ENCODE assay signal across 14 cellular contexts in the genomic region with DNA sequence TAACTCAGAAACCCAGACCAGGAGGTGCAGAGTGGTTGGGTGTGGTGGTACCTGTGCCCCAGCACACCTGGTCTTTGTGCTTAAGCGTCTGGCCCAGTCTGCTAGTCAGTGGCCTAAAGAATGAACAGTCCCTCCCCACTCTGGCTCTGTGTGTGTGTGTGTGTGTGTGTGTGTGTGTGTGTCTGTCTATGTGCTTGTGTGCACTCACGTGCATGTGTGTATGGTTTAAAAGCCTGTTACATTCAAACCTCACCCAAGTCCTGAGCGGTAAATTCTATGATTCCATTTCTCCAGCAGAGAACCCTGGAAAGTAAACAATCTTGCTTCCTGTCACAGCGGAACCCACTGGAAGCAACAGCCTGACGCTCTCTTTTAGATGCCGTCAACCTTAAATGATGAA. TPM values are rescaled to one million over a fixed set of nuclear protein-coding genes. Genes with fewer than 3 reads are reported as not detected.
DNase-seq lines count a peak whose midpoint lies in the region; ATAC-seq and TF ChIP-seq lines count a peak whose summit lies in the region.
"Had no signal": no experiment of that assay in that cellular context is flagged by ENCODE, and none has a peak within 500 bp of the region (broad histone marks: within the 10 kb centered on the region; RNA-seq: fewer than 3 reads in every experiment).

No MANE protein-coding gene starts in this region.

- no peaks in the 10 kb centered on the region for H3K27me3 Mint-ChIP-seq in activated naive CD4-positive, alpha-beta T cell treated with anti-CD3 and anti-CD28 coated beads, Interleukin-2, amount 10 ng/mL, durations not matched to agents 7 days and 5 days
- no peaks in the 10 kb centered on the region for H3K27me3 Mint-ChIP-seq in CD14-positive monocyte (ENCODE audit: low read depth in 3 of 3)
- H3K27me3 Mint-ChIP-seq: CD4-positive, alpha-beta memory T cell had no signal

- intact Hi-C loops in OCI-LY7 (cut with micrococcal nuclease; ENCODE audit: unreplicated experiment) (no loop called here), CD14-positive monocyte (cut with micrococcal nuclease) (no loop called here)

- WGBS in hepatocyte (ENCODE audit: low lambda C conversion rate, missing lambda C conversion rate), result 40% methylated on average over 6 of the region's 6 CpGs

- no peaks in the 10 kb centered on the region for H3K4me1 Mint-ChIP-seq in activated naive CD4-positive, alpha-beta T cell treated with anti-CD3 and anti-CD28 coated beads, Interleukin-2, amount 10 ng/mL, durations not matched to agents 7 days and 5 days
- peaks cover 6% of the 10 kb centered on the region for H3K4me1 Mint-ChIP-seq in stimulated activated effector memory CD8-positive, alpha-beta T cell treated with anti-CD3 and anti-CD28 coated beads, Interleukin-12 subunit alpha, Interleukin-12 subunit beta, amount 100 ng/mL, for 72 hours
- no peaks in the 10 kb centered on the region for H3K4me1 Mint-ChIP-seq in CD14-positive monocyte

- no peaks in the 10 kb centered on the region for H3K9me3 Mint-ChIP-seq in activated naive CD4-positive, alpha-beta T cell treated with anti-CD3 and anti-CD28 coated beads, Interleukin-2, amount 10 ng/mL, durations not matched to agents 7 days and 5 days
- H3K9me3 Mint-ChIP-seq in stimulated activated effector memory CD8-positive, alpha-beta T cell treated with anti-CD3 and anti-CD28 coated beads, Interleukin-12 subunit alpha, Interleukin-12 subunit beta, amount 100 ng/mL, for 72 hours, result no peaks in the 10 kb centered on the region
- H3K9me3 Mint-ChIP-seq in CD14-positive monocyte, result peaks cover 0 to 3% (median 0%) of the 10 kb centered on the region in 7 donors
- H3K9me3 Mint-ChIP-seq: CD4-positive, alpha-beta memory T cell had no signal

- DNase-seq in activated naive CD4-positive, alpha-beta T cell treated with anti-CD3 and anti-CD28 coated beads, Interleukin-2, amount 10 ng/mL, durations not matched to agents 7 days and 5 days, result no peak
- DNase-seq in activated naive CD4-positive, alpha-beta T cell (lab: John Stamatoyannopoulos, UW), result no peak
- DNase-seq in OCI-LY7 (ENCODE audit: low spot score) (no peak), hepatocyte (ENCODE audit: low spot score) (no peak), CD14-positive monocyte (ENCODE audit: low spot score) (no peak), OCI-M2 (lab: John Stamatoyannopoulos, UW; ENCODE audit: unreplicated experiment) (no peak), H4 (ENCODE audit: low spot score) (no peak)
- DNase-seq in stimulated activated effector memory CD8-positive, alpha-beta T cell treated with anti-CD3 and anti-CD28 coated beads, Interleukin-12 subunit alpha, Interleukin-12 subunit beta, amount 100 ng/mL, for 72 hours (ENCODE audit: low spot score in 2 of 2), result no peak
- DNase-seq: CD4-positive, alpha-beta memory T cell; EL; NCI-H1436 treated with DMSO at 0.1 percent for 48 hours; NCI-H2081; NCI-H524 had no signal

- H3K79me2 ChIP-seq in OCI-LY7 (ENCODE audit: insufficient read depth, low read depth, low read length), result no peaks in the 10 kb centered on the region
- H3K79me2 ChIP-seq in hepatocyte, result no peaks in the 10 kb centered on the region

- H3K4me1 ChIP-seq in OCI-LY7 (ENCODE audit: insufficient read depth, low read length, poor library complexity, severe bottlenecking), result no peaks in the 10 kb centered on the region
- no peaks in the 10 kb centered on the region for H3K4me1 ChIP-seq in hepatocyte (ENCODE audit: insufficient read depth)
- H3K4me1 ChIP-seq: HAP-1 had no signal

- no peak overlapping the region for H3K4me3 ChIP-seq in OCI-LY7 (ENCODE audit: low read depth, low read length, poor library complexity, severe bottlenecking)
- no peak overlapping the region for H3K4me3 ChIP-seq in hepatocyte
- H3K4me3 ChIP-seq: HAP-1 had no signal

- BruUV-seq in OCI-LY7 (replicated peaks; lab: Mats Ljungman, UMichigan), result no TSS peak

- CTCF ChIA-PET in activated naive CD4-positive, alpha-beta T cell treated with anti-CD3 and anti-CD28 coated beads, Interleukin-2, amount 10 ng/mL, durations not matched to agents 7 days and 5 days (lab: Charles Lee), result no interaction called here
- CTCF ChIA-PET in OCI-LY7 (lab: Charles Lee; ENCODE audit: unreplicated experiment), result no interaction called here

- no peaks in the 10 kb centered on the region for H3K27me3 ChIP-seq in hepatocyte

- no peaks in the 10 kb centered on the region for H4K20me1 ChIP-seq in OCI-LY7 (ENCODE audit: insufficient read depth, low read length)
- H4K20me1 ChIP-seq in hepatocyte (ENCODE audit: insufficient read depth, poor library complexity, severe bottlenecking), result no peaks in the 10 kb centered on the region

- peaks cover 24% of the 10 kb centered on the region for H3K36me3 Mint-ChIP-seq in activated naive CD4-positive, alpha-beta T cell treated with anti-CD3 and anti-CD28 coated beads, Interleukin-2, amount 10 ng/mL, durations not matched to agents 7 days and 5 days
- H3K36me3 Mint-ChIP-seq in stimulated activated effector memory CD8-positive, alpha-beta T cell treated with anti-CD3 and anti-CD28 coated beads, Interleukin-12 subunit alpha, Interleukin-12 subunit beta, amount 100 ng/mL, for 72 hours, result peaks cover 52% of the 10 kb centered on the region
- peaks cover 29 to 47% of the 10 kb centered on the region in 2 donors for H3K36me3 Mint-ChIP-seq in CD14-positive monocyte

- no peak for ATAC-seq in stimulated activated effector memory CD8-positive, alpha-beta T cell treated with anti-CD3 and anti-CD28 coated beads, Interleukin-12 subunit alpha, Interleukin-12 subunit beta, amount 100 ng/mL, for 72 hours

- TF ChIP-seq CTCF in OCI-LY7 (conservative IDR thresholded peaks at IDR 0.05; ENCODE audit: low read length) (no peak), hepatocyte (IDR thresholded peaks at IDR 0.05; ENCODE audit: poor library complexity) (no peak), CD14-positive monocyte (IDR thresholded peaks at IDR 0.05) (no peak)

- H3K4me2 ChIP-seq in OCI-LY7 (ENCODE audit: low read length), result no peak overlapping the region
- H3K4me2 ChIP-seq in hepatocyte, result no peak overlapping the region

- H3K9me3 ChIP-seq in OCI-LY7 (ENCODE audit: low read length), result no peaks in the 10 kb centered on the region
- H3K9me3 ChIP-seq in hepatocyte (ENCODE audit: low read depth), result no peaks in the 10 kb centered on the region
- H3K9me3 ChIP-seq: HAP-1 had no signal

- no peaks in the 10 kb centered on the region for H3K9me2 ChIP-seq in OCI-LY7 (ENCODE audit: insufficient read depth, low read length)
- no peaks in the 10 kb centered on the region for H3K9me2 ChIP-seq in hepatocyte (replicated peaks; ENCODE audit: insufficient read depth)

- H3K27ac ChIP-seq in OCI-LY7 (ENCODE audit: low read depth, low read length, poor library complexity, severe bottlenecking) (peak overlapping the region; percentile 14), hepatocyte (peak overlapping the region; percentile 47)

- H3K36me3 ChIP-seq in OCI-LY7 (ENCODE audit: insufficient read depth, low read length), result peaks cover 62% of the 10 kb centered on the region
- no peaks in the 10 kb centered on the region for H3K36me3 ChIP-seq in hepatocyte (replicated peaks; ENCODE audit: insufficient read depth, low read depth)

- H3K27ac Mint-ChIP-seq in activated naive CD4-positive, alpha-beta T cell treated with anti-CD3 and anti-CD28 coated beads, Interleukin-2, amount 10 ng/mL, durations not matched to agents 7 days and 5 days, result peak overlapping the region; percentile 4
- peak overlapping the region; percentile 55 for H3K27ac Mint-ChIP-seq in stimulated activated effector memory CD8-positive, alpha-beta T cell treated with anti-CD3 and anti-CD28 coated beads, Interleukin-12 subunit alpha, Interleukin-12 subunit beta, amount 100 ng/mL, for 72 hours
- H3K27ac Mint-ChIP-seq in CD14-positive monocyte, result peak overlapping the region in 3 of 7 donors; percentile 15 to 42 (median 27)

- H2AFZ ChIP-seq in OCI-LY7 (ENCODE audit: low read length), result no peak overlapping the region
- no peak overlapping the region for H2AFZ ChIP-seq in hepatocyte

- H3K4me3 Mint-ChIP-seq in activated naive CD4-positive, alpha-beta T cell treated with anti-CD3 and anti-CD28 coated beads, Interleukin-2, amount 10 ng/mL, durations not matched to agents 7 days and 5 days, result no peak overlapping the region
- no peak overlapping the region for H3K4me3 Mint-ChIP-seq in stimulated activated effector memory CD8-positive, alpha-beta T cell treated with anti-CD3 and anti-CD28 coated beads, Interleukin-12 subunit alpha, Interleukin-12 subunit beta, amount 100 ng/mL, for 72 hours
- H3K4me3 Mint-ChIP-seq in CD14-positive monocyte, result no peak overlapping the region
- H3K4me3 Mint-ChIP-seq: CD4-positive, alpha-beta memory T cell had no signal

- POLR2A ChIA-PET in OCI-LY7 (lab: Charles Lee), result no interaction called here

RNA-seq across cellular contexts. Expression of gene EDEM1, which starts 34.2 kb away (rescaled TPM):
- 125 and 186 TPM in 2 replicates for total RNA-seq in OCI-LY7 (2014; rRNA removed; shearing (Covaris generic))
- total RNA-seq in OCI-LY7 (2022) (337 and 398 TPM in 2 replicates), hepatocyte (39.2 and 58.3 TPM in 2 replicates)
- polyA plus RNA-seq in hepatocyte (18.5 and 22.6 TPM in 2 replicates), CD14-positive monocyte (10 to 100 TPM; 17.5 to 23.7 TPM)
- total RNA-seq in H4 (2014; rRNA removed; shearing (Covaris generic)), result 13.0 and 17.5 TPM in 2 replicates
